Comparison of ENCODE assay signal across 17 cellular contexts in the genomic region with DNA sequence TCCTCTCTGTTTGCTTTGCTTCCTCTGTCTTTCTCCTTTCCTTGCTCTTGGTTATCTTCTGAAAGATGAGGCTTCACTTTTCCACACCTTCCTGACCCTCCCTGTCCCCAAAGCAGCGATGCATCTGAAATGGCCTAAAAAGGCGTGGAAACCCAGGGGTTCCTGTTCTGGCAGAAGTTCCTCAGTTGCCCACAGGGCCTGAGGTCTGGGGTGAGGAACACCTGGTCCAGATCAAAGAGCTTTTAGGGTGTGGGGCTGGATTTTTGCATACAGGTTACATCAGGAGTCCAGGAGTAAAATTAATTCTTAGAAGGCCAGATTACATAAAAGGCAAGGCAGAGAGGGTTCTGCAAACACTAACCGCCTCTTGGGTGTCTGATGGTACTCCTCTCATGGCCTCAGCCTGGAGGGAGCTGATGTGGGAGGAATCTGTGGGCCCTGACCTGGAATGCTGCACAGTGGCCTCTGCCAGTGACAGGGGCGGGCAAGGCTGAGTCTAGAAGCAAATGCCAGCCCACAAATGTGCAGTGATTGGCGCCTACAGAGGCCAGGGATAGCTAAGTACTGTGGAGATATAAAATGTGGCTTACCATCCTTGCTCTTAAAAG. TPM values are rescaled to one million over a fixed set of nuclear protein-coding genes. Genes with fewer than 3 reads are reported as not detected.
DNase-seq lines count a peak whose midpoint lies in the region; ATAC-seq, FAIRE-seq and TF ChIP-seq lines count a peak whose summit lies in the region.
"Had no signal": no experiment of that assay in that cellular context is flagged by ENCODE, and none has a peak within 500 bp of the region (broad histone marks: within the 10 kb centered on the region; RNA-seq: fewer than 3 reads in every experiment).

No MANE protein-coding gene starts in this region.

- no peaks in the 10 kb centered on the region for H3K9me3 ChIP-seq in CD4-positive, alpha-beta T cell (ENCODE audit: control insufficient read depth, low read length)
- H3K9me3 ChIP-seq: SJSA1, tibial nerve had no signal

- peak; percentile 35; the same call in 1 of the 2 replicates for TF ChIP-seq POLR2A in GM12891 (IDR thresholded peaks at IDR 0.05; ENCODE audit: low read depth, low read length)

- no peak for TF ChIP-seq CTCF in CD4-positive, alpha-beta T cell (IDR thresholded peaks at IDR 0.05)

- FAIRE-seq in GM12891 (lab: Jason Lieb, UNC), result no peak

- CTCF ChIA-PET in CD4-positive, alpha-beta T cell (lab: Charles Lee), result interaction anchor here (1.7 to 2.1 kb wide), 2 partner anchors 22 to 73 kb away, joined by 6 to 27 read pairs; no protein-coding TSS in a partner anchor

- no peaks in the 10 kb centered on the region for H3K27me3 ChIP-seq in CD4-positive, alpha-beta T cell (ENCODE audit: control insufficient read depth, insufficient read depth, low read length)
- H3K27me3 ChIP-seq: SJSA1, tibial nerve had no signal

- ATAC-seq in CD4-positive, alpha-beta T cell (ENCODE audit: poor library complexity), result no peak
- ATAC-seq in GM18858 (IDR thresholded peaks at IDR 0.05; ENCODE audit: unreplicated experiment) (no peak), HG03280 (IDR thresholded peaks at IDR 0.05; ENCODE audit: unreplicated experiment) (no peak)
- ATAC-seq: left colon had no signal

- intact Hi-C loops in CD4-positive, alpha-beta T cell (cut with DNase I, micrococcal nuclease), result loop anchor here in 1 of 2 experiments (2.0 kb wide), 1 partner anchor 42 kb away; a partner anchor contains a TSS
- intact Hi-C loops in activated T-helper 1 cell treated with anti-CD3 and anti-CD28 coated beads, Interleukin-12 subunit alpha, Interleukin-12 subunit beta, Interleukin-2, Interleukin-4 antibody, amounts not matched to agents 30 ng/mL and 10 ng/mL and 1 ng/mL, durations not matched to agents 14 hours and 24 hours and 36 hours (cut with micrococcal nuclease), result no loop called here

- peaks cover 100% of the 10 kb centered on the region for H3K4me1 Mint-ChIP-seq in CD4-positive, alpha-beta T cell (ENCODE audit: low read depth)
- H3K4me1 Mint-ChIP-seq in activated T-helper 1 cell treated with anti-CD3 and anti-CD28 coated beads, Interleukin-12 subunit alpha, Interleukin-12 subunit beta, Interleukin-2, Interleukin-4 antibody, amounts not matched to agents 30 ng/mL and 10 ng/mL and 1 ng/mL, durations not matched to agents 14 hours and 24 hours and 36 hours (ENCODE audit: low read depth), result peaks cover 91% of the 10 kb centered on the region

- H3K27ac ChIP-seq in CD4-positive, alpha-beta T cell (ENCODE audit: low read depth, low read length), result peak overlapping the region; percentile 26
- H3K27ac ChIP-seq: SJSA1, tibial nerve had no signal

- peak overlapping the region; percentile 57 for H3K27ac Mint-ChIP-seq in CD4-positive, alpha-beta T cell
- peak overlapping the region; percentile 40 for H3K27ac Mint-ChIP-seq in activated T-helper 1 cell treated with anti-CD3 and anti-CD28 coated beads, Interleukin-12 subunit alpha, Interleukin-12 subunit beta, Interleukin-2, Interleukin-4 antibody, amounts not matched to agents 30 ng/mL and 10 ng/mL and 1 ng/mL, durations not matched to agents 14 hours and 24 hours and 36 hours

- H3K36me3 Mint-ChIP-seq in CD4-positive, alpha-beta T cell (ENCODE audit: low read depth), result peaks cover 21% of the 10 kb centered on the region
- peaks cover 10% of the 10 kb centered on the region for H3K36me3 Mint-ChIP-seq in activated T-helper 1 cell treated with anti-CD3 and anti-CD28 coated beads, Interleukin-12 subunit alpha, Interleukin-12 subunit beta, Interleukin-2, Interleukin-4 antibody, amounts not matched to agents 30 ng/mL and 10 ng/mL and 1 ng/mL, durations not matched to agents 14 hours and 24 hours and 36 hours (ENCODE audit: low read depth)
- H3K36me3 Mint-ChIP-seq: naive B cell had no signal

- POLR2A ChIA-PET in CD4-positive, alpha-beta T cell (lab: Charles Lee), result interaction anchor here (0.9 to 2.5 kb wide), 5 partner anchors 15 to 40 kb away, joined by 3 to 20 read pairs (median 3); no protein-coding TSS in a partner anchor

- DNase-seq in CD4-positive, alpha-beta T cell, result peak in 1 of 10 experiments; percentile 29
- DNase-seq in GM12891 (ENCODE audit: insufficient read length, low spot score), result no peak
- no peak for DNase-seq in activated T-helper 1 cell treated with anti-CD3 and anti-CD28 coated beads, Interleukin-12 subunit alpha, Interleukin-12 subunit beta, Interleukin-2, Interleukin-4 antibody, amounts not matched to agents 30 ng/mL and 10 ng/mL and 1 ng/mL, durations not matched to agents 14 hours and 24 hours and 36 hours (ENCODE audit: low spot score)
- peak; percentile 58 for DNase-seq in myocyte (ENCODE audit: low read depth)
- no peak for DNase-seq in NCI-H1930 (lab: John Stamatoyannopoulos, UW)
- DNase-seq: amniotic stem cell; cortex of kidney; hippocampal formation; left colon; naive B cell; NCI-H1092; NCI-H226; stimulated activated CD4-positive, alpha-beta T cell treated with anti-CD3 and anti-CD28 coated beads, Interleukin-2, amount 100 ng/mL, for 24 hours had no signal

- no peaks in the 10 kb centered on the region for H3K9me3 Mint-ChIP-seq in CD4-positive, alpha-beta T cell
- H3K9me3 Mint-ChIP-seq in activated T-helper 1 cell treated with anti-CD3 and anti-CD28 coated beads, Interleukin-12 subunit alpha, Interleukin-12 subunit beta, Interleukin-2, Interleukin-4 antibody, amounts not matched to agents 30 ng/mL and 10 ng/mL and 1 ng/mL, durations not matched to agents 14 hours and 24 hours and 36 hours, result no peaks in the 10 kb centered on the region
- H3K9me3 Mint-ChIP-seq: naive B cell had no signal

- peak overlapping the region; percentile 31 for H3K4me3 Mint-ChIP-seq in CD4-positive, alpha-beta T cell
- H3K4me3 Mint-ChIP-seq in activated T-helper 1 cell treated with anti-CD3 and anti-CD28 coated beads, Interleukin-12 subunit alpha, Interleukin-12 subunit beta, Interleukin-2, Interleukin-4 antibody, amounts not matched to agents 30 ng/mL and 10 ng/mL and 1 ng/mL, durations not matched to agents 14 hours and 24 hours and 36 hours, result no peak overlapping the region
- H3K4me3 Mint-ChIP-seq: naive B cell had no signal

- H3K27me3 Mint-ChIP-seq in CD4-positive, alpha-beta T cell, result no peaks in the 10 kb centered on the region
- no peaks in the 10 kb centered on the region for H3K27me3 Mint-ChIP-seq in activated T-helper 1 cell treated with anti-CD3 and anti-CD28 coated beads, Interleukin-12 subunit alpha, Interleukin-12 subunit beta, Interleukin-2, Interleukin-4 antibody, amounts not matched to agents 30 ng/mL and 10 ng/mL and 1 ng/mL, durations not matched to agents 14 hours and 24 hours and 36 hours (ENCODE audit: insufficient read depth)
- H3K27me3 Mint-ChIP-seq: naive B cell had no signal

TF ChIP-seq in GM12891, 5 proteins besides CTCF, POLR2A, EP300 and RAD21:
- no peak for TF ChIP-seq POU2F2 (IDR thresholded peaks at IDR 0.05; ENCODE audit: low read depth, low read length)
- TF ChIP-seq TAF1 (IDR thresholded peaks at IDR 0.05; ENCODE audit: low read depth, low read length), result no peak
- no peak for TF ChIP-seq POLR2AphosphoS5 (IDR thresholded peaks at IDR 0.05; ENCODE audit: low read depth, low read length)
- no peak for TF ChIP-seq PAX5 (IDR thresholded peaks at IDR 0.05; ENCODE audit: insufficient read depth, low read length, severe bottlenecking)
- no peak for TF ChIP-seq SPI1 (IDR thresholded peaks at IDR 0.05; ENCODE audit: low read depth, low read length)
TF ChIP-seq in GM12891: peak in this region for 0.

RNA-seq across cellular contexts. Expression of a gene that starts 41.8 kb away (rescaled TPM):
- total RNA-seq in CD4-positive, alpha-beta T cell, result 10 to 100 TPM; 86.4 to 89.2 TPM
- 16.5 TPM for polyA plus RNA-seq in GM12891 (2012; ENCODE audit: low read depth, missing spikeins)
- 54.6 and 55.7 TPM in 2 replicates for total RNA-seq in activated T-helper 1 cell treated with anti-CD3 and anti-CD28 coated beads, Interleukin-12 subunit alpha, Interleukin-12 subunit beta, Interleukin-2, Interleukin-4 antibody, amounts not matched to agents 30 ng/mL and 10 ng/mL and 1 ng/mL, durations not matched to agents 14 hours and 24 hours and 36 hours
- 21.7 and 22.0 TPM in 2 replicates for total RNA-seq in myocyte
- polyA plus RNA-seq in myocyte (2012), result 15.7 TPM
